Comparison of ENCODE assay signal across 9 cellular contexts in genomic region chr20:63750807-63751470, GRCh38. TPM values are rescaled to one million over a fixed set of nuclear protein-coding genes. Genes with fewer than 3 reads are reported as not detected.
DNase-seq lines count a peak whose midpoint lies in the region; ATAC-seq and TF ChIP-seq lines count a peak whose summit lies in the region.
"Had no signal": no experiment of that assay in that cellular context is flagged by ENCODE, and none has a peak within 500 bp of the region (broad histone marks: within the 10 kb centered on the region; RNA-seq: fewer than 3 reads in every experiment).

No MANE protein-coding gene starts in this region.

- H2BK5ac ChIP-seq in IMR-90 (ENCODE audit: low read depth, low read length, poor library complexity, severe bottlenecking) = no peak overlapping the region

- BruUV-seq in IMR-90 (replicated peaks; lab: Mats Ljungman, UMichigan) (no TSS peak), PC-3 (replicated peaks; lab: Mats Ljungman, UMichigan) (no TSS peak)

- POLR2A ChIA-PET in IMR-90 (lab: Charles Lee; ENCODE audit: unreplicated experiment) (no interaction called here), PC-3 (lab: Charles Lee; ENCODE audit: unreplicated experiment) (no interaction called here)

- no peaks in the 10 kb centered on the region for H3K4me1 ChIP-seq in IMR-90 (ENCODE audit: control insufficient read depth, insufficient read depth, low read length)
- H3K4me1 ChIP-seq in PC-3 (ENCODE audit: insufficient read depth, low read length) = no peaks in the 10 kb centered on the region
- H3K4me1 ChIP-seq: parathyroid adenoma had no signal

- H4K91ac ChIP-seq in IMR-90 (ENCODE audit: insufficient read depth, low read depth, low read length) = no peak overlapping the region

- H3K56ac ChIP-seq in IMR-90 (ENCODE audit: extremely low read depth, insufficient read depth, low read length) = no peak overlapping the region

- H4K5ac ChIP-seq in IMR-90 (ENCODE audit: low read depth, low read length) = no peak overlapping the region

- no peaks in the 10 kb centered on the region; the same call in 1 of the 2 replicates for H4K20me1 ChIP-seq in IMR-90 (ENCODE audit: insufficient read depth, low read length)
- no peaks in the 10 kb centered on the region for H4K20me1 ChIP-seq in PC-3 (ENCODE audit: low read length)

- H2AK9ac ChIP-seq in IMR-90 (replicated peaks; ENCODE audit: low read depth, low read length, poor library complexity) = peak overlapping the region; percentile 42

- 86% methylated on average over 7 of the region's 26 CpGs; no CpG with 5 or more reads in 1 of the 2 experiments for WGBS in IMR-90 (ENCODE audit: extremely low coverage in 2 of 2, insufficient read length in 1 of 2), 2 experiments

- no peak overlapping the region for H2BK120ac ChIP-seq in IMR-90 (ENCODE audit: low read depth, low read length)

- no peak overlapping the region for H3K23ac ChIP-seq in IMR-90 (ENCODE audit: low read depth, low read length)

- no peak overlapping the region for H3K14ac ChIP-seq in IMR-90 (replicated peaks; ENCODE audit: low read depth, low read length)

- H2AFZ ChIP-seq in IMR-90 (replicated peaks; ENCODE audit: low read length, poor library complexity) = no peak overlapping the region
- no peak overlapping the region for H2AFZ ChIP-seq in PC-3 (ENCODE audit: low read length)
- H2AFZ ChIP-seq: parathyroid adenoma had no signal

- H3K18ac ChIP-seq in IMR-90 (ENCODE audit: low read depth, low read length) = no peak overlapping the region

- DNase-seq in IMR-90 (no peak), WERI-Rb-1 (no peak), PC-3 (no peak), iPS-NIHi11 (ENCODE audit: low spot score) (no peak)
- peak; percentile 61 for DNase-seq in activated naive CD4-positive, alpha-beta T cell treated with anti-CD3 and anti-CD28 coated beads, Interleukin-2, amount 50 U/mL, for 16 hours
- DNase-seq in stimulated activated CD4-positive, alpha-beta T cell treated with anti-CD3 and anti-CD28 coated beads, Interleukin-1b, Interleukin-23, amount 100 ng/mL, for 4 hours (ENCODE audit: low read depth in 2 of 2) = peak; percentile 45 to 58

- H3K9me1 ChIP-seq in IMR-90 (ENCODE audit: insufficient read depth, low read length) = no peaks in the 10 kb centered on the region

- no peaks in the 10 kb centered on the region for H3K79me2 ChIP-seq in PC-3 (ENCODE audit: low read length)

- no peaks in the 10 kb centered on the region for H3F3A ChIP-seq in PC-3 (ENCODE audit: low read length, unreplicated experiment)

- TF ChIP-seq POLR2A in IMR-90 (IDR thresholded peaks at IDR 0.05; ENCODE audit: low read depth, low read length) = no peak

- H3K9ac ChIP-seq in IMR-90 (ENCODE audit: low read depth, low read length) (no peak overlapping the region), PC-3 (ENCODE audit: low read length) (no peak overlapping the region)
- H3K9ac ChIP-seq: parathyroid adenoma had no signal

- H3K27ac ChIP-seq in IMR-90 (ENCODE audit: insufficient read depth, low read length) = no peak overlapping the region
- peak overlapping the region; percentile 52 for H3K27ac ChIP-seq in WERI-Rb-1
- H3K27ac ChIP-seq in PC-3 (ENCODE audit: low read length) = no peak overlapping the region
- H3K27ac ChIP-seq: parathyroid adenoma had no signal

- no peaks in the 10 kb centered on the region for H3K9me2 ChIP-seq in PC-3 (replicated peaks; ENCODE audit: low read length)

- H3K9me3 ChIP-seq in IMR-90 (ENCODE audit: control insufficient read depth, insufficient read depth, low read length) (no peaks in the 10 kb centered on the region), WERI-Rb-1 (ENCODE audit: severe bottlenecking) (no peaks in the 10 kb centered on the region), PC-3 (ENCODE audit: low read length) (no peaks in the 10 kb centered on the region)

- H3K36me3 ChIP-seq in IMR-90 (ENCODE audit: control insufficient read depth, insufficient read depth, low read length) (peaks cover 5% of the 10 kb centered on the region; the same call in 1 of the 2 replicates), WERI-Rb-1 (no peaks in the 10 kb centered on the region), PC-3 (ENCODE audit: low read depth, low read length) (no peaks in the 10 kb centered on the region)

- H3K4ac ChIP-seq in IMR-90 (ENCODE audit: low read depth, low read length) = no peak overlapping the region

- in situ Hi-C loops in IMR-90 (cut with MboI; ENCODE audit: low sequenced_read_pairs) = no loop called here

- no peak overlapping the region for H2BK15ac ChIP-seq in IMR-90 (ENCODE audit: low read depth, low read length)

- dilution Hi-C loops in IMR-90 (cut with HindIII; ENCODE audit: low sequenced_read_pairs, unreplicated experiment) = no loop called here

- 0 out of 4 replicates have a peak, but pooled peaks cover 0 to 2% of the 10 kb centered on the region in 2 experiments for H3K79me1 ChIP-seq in IMR-90 (ENCODE audit: low read depth in 1 of 2, low read length in 2 of 2)

- H3K27me3 ChIP-seq in IMR-90 (ENCODE audit: control insufficient read depth, insufficient read depth, low read length) (no peaks in the 10 kb centered on the region), WERI-Rb-1 (ENCODE audit: insufficient read depth, low read depth, severe bottlenecking) (no peaks in the 10 kb centered on the region), PC-3 (ENCODE audit: low read length) (no peaks in the 10 kb centered on the region)

- TF ChIP-seq RAD21 in IMR-90 (IDR thresholded peaks at IDR 0.05; ENCODE audit: low read length) = no peak

- ATAC-seq in IMR-90 (ENCODE audit: low read depth) (no peak), PC-3 (no peak), HG03139 (IDR thresholded peaks at IDR 0.05; ENCODE audit: unreplicated experiment) (no peak), HG03565 (IDR thresholded peaks at IDR 0.05; ENCODE audit: unreplicated experiment) (no peak)

- H3K4me2 ChIP-seq in IMR-90 (ENCODE audit: low read depth, low read length) (no peak overlapping the region), PC-3 (ENCODE audit: low read length) (no peak overlapping the region)

- no peak overlapping the region for H2BK20ac ChIP-seq in IMR-90 (ENCODE audit: low read depth, low read length)

- intact Hi-C loops in IMR-90 (cut with micrococcal nuclease) (no loop called here), PC-3 (cut with micrococcal nuclease) (no loop called here)

- CTCF ChIA-PET in IMR-90 (lab: Yijun Ruan, JAX) (no interaction called here), PC-3 (lab: Charles Lee) (no interaction called here)

- no peak overlapping the region for H4K8ac ChIP-seq in IMR-90 (ENCODE audit: low read depth in 2 of 2, low read length in 2 of 2)

- no peak overlapping the region for H2AK5ac ChIP-seq in IMR-90 (ENCODE audit: low read depth, low read length)

- H3K4me3 ChIP-seq in IMR-90 (ENCODE audit: insufficient read depth, low read depth, low read length) (no peak overlapping the region), WERI-Rb-1 (ENCODE audit: low read depth, low read length) (no peak overlapping the region), PC-3 (ENCODE audit: low read length) (no peak overlapping the region)

- no peak for TF ChIP-seq CTCF in IMR-90 (conservative IDR thresholded peaks at IDR 0.05; ENCODE audit: low read depth, low read length)
- no peak for TF ChIP-seq CTCF in WERI-Rb-1 (IDR thresholded peaks at IDR 0.05; ENCODE audit: low read depth, low read length)
- TF ChIP-seq CTCF in PC-3 (conservative IDR thresholded peaks at IDR 0.05; ENCODE audit: low read depth, low read length) = no peak

TF ChIP-seq in IMR-90, 13 proteins besides CTCF, POLR2A, EP300 and RAD21 (continues in another document):
- TF ChIP-seq FOS (IDR thresholded peaks at IDR 0.05; ENCODE audit: low read depth, low read length) = no peak
- no peak for TF ChIP-seq NFE2L2 (IDR thresholded peaks at IDR 0.05; ENCODE audit: low read depth, low read length)
- no peak for TF ChIP-seq RCOR1 (IDR thresholded peaks at IDR 0.05; ENCODE audit: insufficient replicate concordance, low read length)
- no peak for TF ChIP-seq MAZ (IDR thresholded peaks at IDR 0.05; ENCODE audit: borderline replicate concordance, low read depth, low read length)
- TF ChIP-seq MXI1 (IDR thresholded peaks at IDR 0.05; ENCODE audit: borderline replicate concordance, low read depth, low read length) = no peak
- TF ChIP-seq BHLHE40 (IDR thresholded peaks at IDR 0.05; ENCODE audit: low read depth, low read length) = no peak
- TF ChIP-seq MAFK (IDR thresholded peaks at IDR 0.05; ENCODE audit: low read depth, low read length) = no peak
- no peak for TF ChIP-seq SMC3 (IDR thresholded peaks at IDR 0.05; ENCODE audit: low read depth, low read length)

RNA-seq across cellular contexts. Expression of gene SLC2A4RG, which starts 11.4 kb away (rescaled TPM):
- total RNA-seq in IMR-90 (2012; rRNA removed) (5.0 and 8.1 TPM in 2 replicates), PC-3 (2014; rRNA removed) (116 TPM in 2 replicates)
- 50.3 and 71.4 TPM in 2 replicates for polyA plus RNA-seq in IMR-90 (2012; rRNA removed)
- 56.6 and 65.4 TPM in 2 replicates for polyA plus RNA-seq in IMR-90 (2012; cell fraction: cytosol; rRNA removed)
- polyA plus RNA-seq in IMR-90 (2012; cell fraction: nucleus; rRNA removed; ENCODE audit: low replicate concordance) = 199 and 567 TPM in 2 replicates

RNA-seq across cellular contexts. Expression of gene LIME1, which starts 14.5 kb away (rescaled TPM):
- 0.28 and 0.36 TPM in 2 replicates for total RNA-seq in IMR-90 (2012; rRNA removed)
- 7.8 and 11.9 TPM in 2 replicates for polyA plus RNA-seq in IMR-90 (2012; rRNA removed)
- polyA plus RNA-seq in IMR-90 (2012; cell fraction: cytosol; rRNA removed) = 3.9 and 6.3 TPM in 2 replicates
- polyA plus RNA-seq in IMR-90 (2012; cell fraction: nucleus; rRNA removed; ENCODE audit: low replicate concordance) = 79.5 and 363 TPM in 2 replicates
- 17.3 and 18.6 TPM in 2 replicates for total RNA-seq in PC-3 (2014; rRNA removed)

RNA-seq across cellular contexts. Expression of gene ZGPAT, which starts 43.1 kb away (rescaled TPM):
- total RNA-seq in IMR-90 (2012; rRNA removed) (13.4 and 15.6 TPM in 2 replicates), PC-3 (2014; rRNA removed) (37.9 and 56.8 TPM in 2 replicates)
- 20.2 and 21.1 TPM in 2 replicates for polyA plus RNA-seq in IMR-90 (2012; rRNA removed)
- 18.9 and 24.7 TPM in 2 replicates for polyA plus RNA-seq in IMR-90 (2012; cell fraction: cytosol; rRNA removed)
- 80.8 and 206 TPM in 2 replicates for polyA plus RNA-seq in IMR-90 (2012; cell fraction: nucleus; rRNA removed; ENCODE audit: low replicate concordance)

RNA-seq across cellular contexts. Expression of gene ARFRP1, which starts 43.2 kb away (rescaled TPM):
- total RNA-seq in IMR-90 (2012; rRNA removed) = 25.3 and 29.2 TPM in 2 replicates
- polyA plus RNA-seq in IMR-90 (2012; rRNA removed) = 36.3 and 36.6 TPM in 2 replicates
- 36.7 and 61.6 TPM in 2 replicates for polyA plus RNA-seq in IMR-90 (2012; cell fraction: cytosol; rRNA removed)
- 102 and 139 TPM in 2 replicates for polyA plus RNA-seq in IMR-90 (2012; cell fraction: nucleus; rRNA removed; ENCODE audit: low replicate concordance)
- total RNA-seq in PC-3 (2014; rRNA removed) = 71.2 and 73.5 TPM in 2 replicates

RNA-seq across cellular contexts. Expression of gene TNFRSF6B, which starts 54.5 kb away (rescaled TPM):
- total RNA-seq in IMR-90 (2012; rRNA removed) = 1.1 and 1.3 TPM in 2 replicates
- 11.0 and 12.0 TPM in 2 replicates for polyA plus RNA-seq in IMR-90 (2012; rRNA removed)
- polyA plus RNA-seq in IMR-90 (2012; cell fraction: cytosol; rRNA removed) = 3.7 and 18.0 TPM in 2 replicates
- polyA plus RNA-seq in IMR-90 (2012; cell fraction: nucleus; rRNA removed; ENCODE audit: low replicate concordance) = 22.6 and 133 TPM in 2 replicates
- total RNA-seq in PC-3 (2014; rRNA removed) = 41.6 and 59.0 TPM in 2 replicates

Comparison
In these comparisons a context has a peak if more than half of its experiments do, and no peak if none do; other contexts are left out.
1. DNase-seq: peak in activated naive CD4-positive, alpha-beta T cell treated with anti-CD3 and anti-CD28 coated beads, Interleukin-2, amount 50 U/mL, for 16 hours (single experiment) and stimulated activated CD4-positive, alpha-beta T cell treated with anti-CD3 and anti-CD28 coated beads, Interleukin-1b, Interleukin-23, amount 100 ng/mL, for 4 hours (2 of 2); none in IMR-90 (single experiment), WERI-Rb-1 (single experiment), PC-3 (single experiment) and iPS-NIHi11 (single experiment).
2. RNA of gene SLC2A4RG, which starts 11.4 kb away (total RNA-seq): 116 TPM in PC-3; 5.0 to 8.1 TPM in IMR-90; every median in the first group is over 10 times any median in the second.
3. RNA of gene LIME1, which starts 14.5 kb away (total RNA-seq): 17.3 to 18.6 TPM in PC-3; 0.28 to 0.36 TPM in IMR-90; every median in the first group is over 10 times any median in the second.